ENCODE assay signal across 8 cellular contexts in genomic region chr7:106750773-106751172, GRCh38.
"Had no signal": no experiment of that assay in that cellular context is flagged by ENCODE, and none has a peak within 500 bp of the region (broad histone marks: within the 10 kb centered on the region; RNA-seq: fewer than 3 reads in every experiment).

No MANE protein-coding gene starts in this region.

- DNase-seq: GDM1, GF-D8 had no signal

- FAIRE-seq: G401.6, GM12878, GM12891, GM12892, GM18507, GM19239 had no signal

- ATAC-seq: GM12878 had no signal

- H3K4me3 ChIP-seq: GM12878 had no signal
